Comparison of ENCODE assay signal across 8 cellular contexts in genomic region chr20:46558511-46558959, GRCh38. TPM values are rescaled to one million over a fixed set of nuclear protein-coding genes. Genes with fewer than 3 reads are reported as not detected.
DNase-seq lines count a peak whose midpoint lies in the region; ATAC-seq and TF ChIP-seq lines count a peak whose summit lies in the region.

No MANE protein-coding gene starts in this region.

- no peaks in the 10 kb centered on the region for H3K36me3 ChIP-seq in heart left ventricle
- H3K36me3 ChIP-seq in upper lobe of right lung, result no peaks in the 10 kb centered on the region
- no peaks in the 10 kb centered on the region for H3K36me3 ChIP-seq in Karpas-422 (ENCODE audit: insufficient read depth, low read length)

- H3K9me2 ChIP-seq in Karpas-422 (replicated peaks; ENCODE audit: insufficient read depth, low read length), result no peaks in the 10 kb centered on the region

- no peaks in the 10 kb centered on the region for H3K9me3 Mint-ChIP-seq in activated T-cell treated with anti-CD3 and anti-CD28 coated beads, Interleukin-2, amount 50 U/mL, for 72 hours

- no peaks in the 10 kb centered on the region for H3K27me3 ChIP-seq in heart left ventricle
- peaks cover 4% of the 10 kb centered on the region for H3K27me3 ChIP-seq in upper lobe of right lung
- H3K27me3 ChIP-seq in Karpas-422 (ENCODE audit: low read length), result no peaks in the 10 kb centered on the region; the same call in 1 of the 2 replicates

- no peak for TF ChIP-seq POLR2A in heart left ventricle (IDR thresholded peaks at IDR 0.05)

- no peaks in the 10 kb centered on the region for H4K20me1 ChIP-seq in Karpas-422 (ENCODE audit: insufficient read depth, low read depth, low read length)

- peaks cover 0 to 20% (median 8%) of the 10 kb centered on the region in 12 donors for H3K4me1 ChIP-seq in heart left ventricle
- H3K4me1 ChIP-seq in upper lobe of right lung, result peaks cover 9% of the 10 kb centered on the region
- peaks cover 4% of the 10 kb centered on the region for H3K4me1 ChIP-seq in Karpas-422 (ENCODE audit: low read length)

- no peak overlapping the region for H2AFZ ChIP-seq in Karpas-422 (ENCODE audit: low read length)

- H3K4me3 Mint-ChIP-seq in activated T-cell treated with anti-CD3 and anti-CD28 coated beads, Interleukin-2, amount 50 U/mL, for 72 hours, result peak overlapping the region; percentile 12 to 27

- TF ChIP-seq CTCF in heart left ventricle (IDR thresholded peaks at IDR 0.05), result no peak
- no peak for TF ChIP-seq CTCF in upper lobe of right lung (IDR thresholded peaks at IDR 0.05)

- intact Hi-C loops in heart left ventricle (cut with DNase I), result loop anchor here in 2 of 10 donors (5.0 kb wide), 2 partner anchors 124 to 191 kb away; no protein-coding TSS in a partner anchor
- intact Hi-C loops in Right ventricle myocardium inferior (cut with DNase I), result no loop called here
- intact Hi-C loops in upper lobe of right lung (cut with DNase I), result no loop called here

- H3K27ac ChIP-seq in heart left ventricle, result no peak overlapping the region
- no peak overlapping the region for H3K27ac ChIP-seq in upper lobe of right lung
- H3K27ac ChIP-seq in Karpas-422 (ENCODE audit: low read length), result no peak overlapping the region

- H3K27me3 Mint-ChIP-seq in activated T-cell treated with anti-CD3 and anti-CD28 coated beads, Interleukin-2, amount 50 U/mL, for 72 hours (ENCODE audit: low read depth), result peaks cover 15% of the 10 kb centered on the region

- no peak overlapping the region for H3K9ac ChIP-seq in Karpas-422 (ENCODE audit: low read length)

- peak in 3 of 4 donors; percentile 59 to 65 (median 62) for ATAC-seq in heart left ventricle
- ATAC-seq in Right ventricle myocardium inferior, result no peak
- peak; percentile 93 to 97 for ATAC-seq in activated T-cell treated with anti-CD3 and anti-CD28 coated beads, Interleukin-2, amount 50 U/mL, for 72 hours (replicated peaks in 1 of 2)
- ATAC-seq in upper lobe of right lung, result peak; percentile 7
- ATAC-seq in GM19035 (IDR thresholded peaks at IDR 0.05; ENCODE audit: unreplicated experiment), result no peak
- no peak for ATAC-seq in HG02623 (IDR thresholded peaks at IDR 0.05; ENCODE audit: unreplicated experiment)

- DNase-seq in heart left ventricle (peak in 3 of 5 donors; percentile 11 to 46 (median 35)), Right ventricle myocardium inferior (ENCODE audit: missing footprints) (no peak), kidney tubule cell (ENCODE audit: low spot score) (peak; percentile 96), upper lobe of right lung (no peak), Karpas-422 (no peak)
- DNase-seq in activated T-cell treated with anti-CD3 and anti-CD28 coated beads, Interleukin-2, amount 50 U/mL, for 72 hours, result peak; percentile 62 to 70

- H3K36me3 Mint-ChIP-seq in activated T-cell treated with anti-CD3 and anti-CD28 coated beads, Interleukin-2, amount 50 U/mL, for 72 hours (ENCODE audit: insufficient read depth in 2 of 2), result no peaks in the 10 kb centered on the region

- no peaks in the 10 kb centered on the region for H3K9me3 ChIP-seq in heart left ventricle
- H3K9me3 ChIP-seq in upper lobe of right lung, result no peaks in the 10 kb centered on the region
- no peaks in the 10 kb centered on the region for H3K9me3 ChIP-seq in Karpas-422 (ENCODE audit: low read length)

- 57 to 68% (median 65%) methylated on average over 5 of the region's 5 CpGs for WGBS in heart left ventricle, 4 donors

- H3K4me3 ChIP-seq in heart left ventricle (no peak overlapping the region), upper lobe of right lung (no peak overlapping the region), Karpas-422 (ENCODE audit: low read length) (no peak overlapping the region)

- no peak overlapping the region for H3K4me2 ChIP-seq in Karpas-422 (ENCODE audit: low read depth, low read length, poor library complexity, severe bottlenecking)

- peaks cover 33% of the 10 kb centered on the region for H3K4me1 Mint-ChIP-seq in activated T-cell treated with anti-CD3 and anti-CD28 coated beads, Interleukin-2, amount 50 U/mL, for 72 hours (ENCODE audit: low read depth)

- peak overlapping the region; percentile 86 for H3K27ac Mint-ChIP-seq in activated T-cell treated with anti-CD3 and anti-CD28 coated beads, Interleukin-2, amount 50 U/mL, for 72 hours

- H3K79me2 ChIP-seq in Karpas-422 (ENCODE audit: low read length), result no peaks in the 10 kb centered on the region

RNA-seq across cellular contexts. Expression of gene OCSTAMP, which starts 8.1 kb away (rescaled TPM):
- total RNA-seq in heart left ventricle, result not detected
- not detected for polyA plus RNA-seq in heart left ventricle
- total RNA-seq in Right ventricle myocardium inferior, result not detected
- under 1 TPM in 1 of 2 donors, not detected in 1; 0.12 TPM for total RNA-seq in activated T-cell treated with anti-CD3 and anti-CD28 coated beads, Interleukin-2, amount 50 U/mL, for 72 hours
- total RNA-seq in upper lobe of right lung, result 0.43 TPM
- total RNA-seq in Karpas-422 (2014; rRNA removed; shearing (Covaris generic); ENCODE audit: low replicate concordance), result not detected in 2 replicates

RNA-seq across cellular contexts. Expression of gene ZNF334, which starts 45.2 kb away (rescaled TPM):
- total RNA-seq in heart left ventricle, result 1 to 10 TPM in 6 of 9 donors, under 1 TPM in 3; 0.31 to 2.5 (median 1.3) TPM
- under 1 TPM; 0.78 to 0.95 TPM for polyA plus RNA-seq in heart left ventricle
- 0.57 TPM for total RNA-seq in Right ventricle myocardium inferior
- total RNA-seq in activated T-cell treated with anti-CD3 and anti-CD28 coated beads, Interleukin-2, amount 50 U/mL, for 72 hours, result 1 to 10 TPM; 1.1 to 1.5 TPM
- 3.0 TPM for total RNA-seq in upper lobe of right lung
- total RNA-seq in Karpas-422 (2014; rRNA removed; shearing (Covaris generic); ENCODE audit: low replicate concordance), result not detected in 2 replicates

Comparison
In these comparisons a context has a peak if more than half of its experiments do, and no peak if none do; other contexts are left out.
1. ATAC-seq: peak in heart left ventricle (3 of 4), activated T-cell treated with anti-CD3 and anti-CD28 coated beads, Interleukin-2, amount 50 U/mL, for 72 hours (2 of 2) and upper lobe of right lung (single experiment); none in Right ventricle myocardium inferior (single experiment), GM19035 (single experiment) and HG02623 (single experiment).
2. DNase-seq: peak in heart left ventricle (3 of 5), activated T-cell treated with anti-CD3 and anti-CD28 coated beads, Interleukin-2, amount 50 U/mL, for 72 hours (2 of 2) and kidney tubule cell (single experiment); none in Right ventricle myocardium inferior (single experiment), upper lobe of right lung (single experiment) and Karpas-422 (single experiment).